31 cellular contexts compared by ENCODE assay signal in the genomic region with DNA sequence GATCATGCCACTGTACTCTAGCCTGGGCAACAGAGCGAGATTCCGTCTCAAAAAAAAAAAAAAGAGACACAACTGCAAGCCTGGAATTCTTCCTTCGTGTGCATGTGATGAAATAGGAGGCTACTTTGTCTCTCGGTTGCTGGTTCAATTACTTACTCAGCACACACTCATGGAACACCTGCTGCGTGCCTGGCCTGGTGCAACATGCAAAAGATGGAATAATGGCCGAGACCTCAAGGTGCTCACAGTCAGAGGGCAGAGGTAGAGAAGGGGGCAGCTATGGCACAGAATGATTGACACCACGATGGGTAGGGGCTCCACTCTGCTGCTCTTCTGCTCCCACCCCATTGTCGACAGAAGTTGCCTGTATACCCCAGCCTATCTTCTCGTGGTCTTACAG.
DNase-seq lines count a peak whose midpoint lies in the region; ATAC-seq and TF ChIP-seq lines count a peak whose summit lies in the region.
"Had no signal": no experiment of that assay in that cellular context is flagged by ENCODE, and none has a peak within 500 bp of the region (broad histone marks: within the 10 kb centered on the region; RNA-seq: fewer than 3 reads in every experiment).

No MANE protein-coding gene starts in this region.

- intact Hi-C loops in posterior vena cava (cut with DNase I), result no loop called here

- no peaks in the 10 kb centered on the region for H3K27me3 ChIP-seq in thymus (ENCODE audit: control insufficient read depth, insufficient read depth)
- H3K27me3 ChIP-seq: BE2C; BLaER1; BLaER1 treated with 17β-estradiol and CSF1 and Interleukin-3, amounts not matched to agents 10 nM and 100 nM had no signal

- H3K4me1 ChIP-seq in thymus (ENCODE audit: control insufficient read depth, insufficient read depth, low read length), result peaks cover 24% of the 10 kb centered on the region
- H3K4me1 ChIP-seq: A549; BE2C; BLaER1; BLaER1 treated with 17β-estradiol and CSF1 and Interleukin-3, amounts not matched to agents 10 nM and 100 nM; Caco-2 had no signal

- H3K4me3 ChIP-seq in thymus (ENCODE audit: low read length), result no peak overlapping the region
- H3K4me3 ChIP-seq: A549; BLaER1; BLaER1 treated with 17β-estradiol and CSF1 and Interleukin-3, amounts not matched to agents 10 nM and 100 nM had no signal

- H3K27ac ChIP-seq in thymus (ENCODE audit: low read depth), result peak overlapping the region; percentile 61
- H3K27ac ChIP-seq: 22Rv1; A549; BLaER1; BLaER1 treated with 17β-estradiol and CSF1 and Interleukin-3, amounts not matched to agents 10 nM and 100 nM; C4-2B had no signal

- no peaks in the 10 kb centered on the region for H3K9me3 ChIP-seq in thymus (ENCODE audit: control insufficient read depth)
- H3K9me3 ChIP-seq: A549; BE2C; BLaER1; BLaER1 treated with 17β-estradiol and CSF1 and Interleukin-3, amounts not matched to agents 10 nM and 100 nM; Caco-2 had no signal

- H3K36me3 ChIP-seq in thymus (ENCODE audit: control insufficient read depth, insufficient read depth), result no peaks in the 10 kb centered on the region
- H3K36me3 ChIP-seq: BE2C; BLaER1; BLaER1 treated with 17β-estradiol and CSF1 and Interleukin-3, amounts not matched to agents 10 nM and 100 nM had no signal

- 76% methylated on average over 9 of the region's 9 CpGs for WGBS in thymus

- DNase-seq in posterior vena cava (ENCODE audit: low spot score), result peak; percentile 50
- DNase-seq in SW 1271 (lab: John Stamatoyannopoulos, UW), result no peak
- DNase-seq in GF-D8 (lab: John Stamatoyannopoulos, UW), result no peak
- DNase-seq: 8988T; ACHN; AML-193; BE2C; C1 segment of cervical spinal cord; Caco-2; Calu3; CD4-positive, alpha-beta memory T cell; CD4-positive, alpha-beta T cell; CD4-positive, CD25-positive, alpha-beta regulatory T cell; CD8-positive, alpha-beta memory T cell; CD8-positive, alpha-beta T cell; COR-L47; DMS 273 treated with DMSO at 0.1 percent for 48 hours; DMS153; DMS53; DMS79; DMS79 treated with DMSO at 0.1 percent for 48 hours; DND-41; EL had no signal

- ATAC-seq in HG02870 (IDR thresholded peaks at IDR 0.05; ENCODE audit: unreplicated experiment), result no peak
- ATAC-seq: A549; CD8-positive, alpha-beta T cell had no signal

TF ChIP-seq in PFSK-1, 5 proteins besides CTCF, POLR2A, EP300 and RAD21:
- TF ChIP-seq, protein P1, sequence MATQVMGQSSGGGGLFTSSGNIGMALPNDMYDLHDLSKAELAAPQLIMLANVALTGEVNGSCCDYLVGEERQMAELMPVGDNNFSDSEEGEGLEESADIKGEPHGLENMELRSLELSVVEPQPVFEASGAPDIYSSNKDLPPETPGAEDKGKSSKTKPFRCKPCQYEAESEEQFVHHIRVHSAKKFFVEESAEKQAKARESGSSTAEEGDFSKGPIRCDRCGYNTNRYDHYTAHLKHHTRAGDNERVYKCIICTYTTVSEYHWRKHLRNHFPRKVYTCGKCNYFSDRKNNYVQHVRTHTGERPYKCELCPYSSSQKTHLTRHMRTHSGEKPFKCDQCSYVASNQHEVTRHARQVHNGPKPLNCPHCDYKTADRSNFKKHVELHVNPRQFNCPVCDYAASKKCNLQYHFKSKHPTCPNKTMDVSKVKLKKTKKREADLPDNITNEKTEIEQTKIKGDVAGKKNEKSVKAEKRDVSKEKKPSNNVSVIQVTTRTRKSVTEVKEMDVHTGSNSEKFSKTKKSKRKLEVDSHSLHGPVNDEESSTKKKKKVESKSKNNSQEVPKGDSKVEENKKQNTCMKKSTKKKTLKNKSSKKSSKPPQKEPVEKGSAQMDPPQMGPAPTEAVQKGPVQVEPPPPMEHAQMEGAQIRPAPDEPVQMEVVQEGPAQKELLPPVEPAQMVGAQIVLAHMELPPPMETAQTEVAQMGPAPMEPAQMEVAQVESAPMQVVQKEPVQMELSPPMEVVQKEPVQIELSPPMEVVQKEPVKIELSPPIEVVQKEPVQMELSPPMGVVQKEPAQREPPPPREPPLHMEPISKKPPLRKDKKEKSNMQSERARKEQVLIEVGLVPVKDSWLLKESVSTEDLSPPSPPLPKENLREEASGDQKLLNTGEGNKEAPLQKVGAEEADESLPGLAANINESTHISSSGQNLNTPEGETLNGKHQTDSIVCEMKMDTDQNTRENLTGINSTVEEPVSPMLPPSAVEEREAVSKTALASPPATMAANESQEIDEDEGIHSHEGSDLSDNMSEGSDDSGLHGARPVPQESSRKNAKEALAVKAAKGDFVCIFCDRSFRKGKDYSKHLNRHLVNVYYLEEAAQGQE (IDR thresholded peaks at IDR 0.05; ENCODE audit: insufficient read depth in 1 of 2, low read depth in 2 of 2, low read length in 2 of 2), result no peak
- TF ChIP-seq FOXP2 (optimal IDR thresholded peaks at IDR 0.05; ENCODE audit: borderline replicate concordance, extremely low read depth, extremely low read length, insufficient read depth), result no peak
- peak; percentile 67 for TF ChIP-seq POLR2AphosphoS5 (IDR thresholded peaks at IDR 0.05; ENCODE audit: low read depth, low read length)
- no peak; the same call in 1 of the 2 replicates for TF ChIP-seq SIN3A (IDR thresholded peaks at IDR 0.05; ENCODE audit: borderline replicate concordance, insufficient read depth, low read length)
- no peak for TF ChIP-seq TAF1 (IDR thresholded peaks at IDR 0.05; ENCODE audit: borderline replicate concordance, insufficient read depth, low read length)
